Comparison of ENCODE assay signal across 1 cellular context in genomic region chr18:22728016-22728415, GRCh38.
TF ChIP-seq lines count a peak whose summit lies in the region.

No MANE protein-coding gene starts in this region.

TF ChIP-seq in GM23338, 12 proteins besides CTCF, POLR2A, EP300 and RAD21 (continued from another document):
- TF ChIP-seq ZNF462 (CRISPR knock-in tag; IDR thresholded peaks at IDR 0.05) (no peak), ETS1 (IDR thresholded peaks at IDR 0.05) (no peak), ZNF114 (CRISPR knock-in tag; IDR thresholded peaks at IDR 0.05) (no peak), EZH2phosphoT487 (IDR thresholded peaks at IDR 0.05; ENCODE audit: unreplicated experiment) (no peak), JUNB (IDR thresholded peaks at IDR 0.05; ENCODE audit: unreplicated experiment) (no peak)
TF ChIP-seq in GM23338: peak in this region for 0.
